ENCODE assay signal across 1 cellular context in genomic region chr10:59831658-59832503, GRCh38.
TF ChIP-seq lines count a peak whose summit lies in the region.

No MANE protein-coding gene starts in this region.

TF ChIP-seq in K562, 482 proteins besides CTCF, POLR2A, EP300 and RAD21 (continued from another document and continues in another):
- TF ChIP-seq PBX2 (CRISPR knock-in tag; IDR thresholded peaks at IDR 0.05; ENCODE audit: low read depth) = no peak
- peak; percentile 66 for TF ChIP-seq PBX2 (tag; conservative IDR thresholded peaks at IDR 0.05; ENCODE audit: low read depth)
- no peak for TF ChIP-seq PCBP2 (IDR thresholded peaks at IDR 0.05; ENCODE audit: low read depth, low read length, poor library complexity, severe bottlenecking)
- no peak for TF ChIP-seq NONO (IDR thresholded peaks at IDR 0.05; ENCODE audit: low read depth in 2 of 2, low read length in 1 of 2)
- TF ChIP-seq DPF2 (IDR thresholded peaks at IDR 0.05) = peak; percentile 55; the same call in 1 of the 2 replicates
- no peak for TF ChIP-seq NFATC3 (IDR thresholded peaks at IDR 0.05)
- no peak for TF ChIP-seq POLR2AphosphoS2 (IDR thresholded peaks at IDR 0.05; ENCODE audit: low read length)
- TF ChIP-seq FOXO4 (CRISPR knock-in tag; IDR thresholded peaks at IDR 0.05) = no peak
- no peak for TF ChIP-seq DIDO1 (tag; IDR thresholded peaks at IDR 0.05; ENCODE audit: low read depth)
- TF ChIP-seq CBFB (CRISPR knock-in tag; IDR thresholded peaks at IDR 0.05) = no peak
- TF ChIP-seq ZNF740 (CRISPR knock-in tag; IDR thresholded peaks at IDR 0.05) = no peak
- TF ChIP-seq ZNF740 (tag; IDR thresholded peaks at IDR 0.05) = no peak
- TF ChIP-seq PHF20 (IDR thresholded peaks at IDR 0.05; ENCODE audit: partially characterized antibody) = no peak
- TF ChIP-seq TAF7 (tag; IDR thresholded peaks at IDR 0.05) = no peak
- no peak for TF ChIP-seq GABPB1 (CRISPR knock-in tag; IDR thresholded peaks at IDR 0.05)
- no peak for TF ChIP-seq NBN (IDR thresholded peaks at IDR 0.05; ENCODE audit: low read depth)
- 0 out of 2 replicates have a peak, but pooled peaks have one; percentile 19 for TF ChIP-seq ZBTB17 (CRISPR knock-in tag; IDR thresholded peaks at IDR 0.05)
- TF ChIP-seq ATF2 (CRISPR knock-in tag; IDR thresholded peaks at IDR 0.05) = no peak
- no peak for TF ChIP-seq RBBP5 (IDR thresholded peaks at IDR 0.05; ENCODE audit: borderline replicate concordance, insufficient read depth, low read length, poor library complexity, severe bottlenecking)
- peak; percentile 55; the same call in 1 of the 2 replicates for TF ChIP-seq CREB5 (CRISPR knock-in tag; IDR thresholded peaks at IDR 0.05)
- TF ChIP-seq SMARCE1 (IDR thresholded peaks at IDR 0.05) = peak; percentile 80; the same call in 1 of the 2 replicates
- 0 out of 2 replicates have a peak, but pooled peaks have one; percentile 57 for TF ChIP-seq HMG20A (CRISPR knock-in tag; conservative IDR thresholded peaks at IDR 0.05)
- no peak for TF ChIP-seq SP1 (CRISPR knock-in tag; IDR thresholded peaks at IDR 0.05)
- no peak for TF ChIP-seq CLOCK (CRISPR knock-in tag; IDR thresholded peaks at IDR 0.05; ENCODE audit: borderline replicate concordance)
- no peak for TF ChIP-seq ATF7 (IDR thresholded peaks at IDR 0.05)
- no peak for TF ChIP-seq SREBF2 (CRISPR knock-in tag; IDR thresholded peaks at IDR 0.05)
- TF ChIP-seq BRCA1 (IDR thresholded peaks at IDR 0.05) = no peak
- no peak for TF ChIP-seq BRCA1 (CRISPR knock-in tag; IDR thresholded peaks at IDR 0.05)
- no peak for TF ChIP-seq SMAD2 (IDR thresholded peaks at IDR 0.05; ENCODE audit: low read depth, low read length)
- TF ChIP-seq HMBOX1 (IDR thresholded peaks at IDR 0.05) = 0 out of 2 replicates have a peak, but pooled peaks have one; percentile 2
- peak; percentile 97 for TF ChIP-seq MEIS2 (IDR thresholded peaks at IDR 0.05; ENCODE audit: partially characterized antibody)
- TF ChIP-seq SRF (CRISPR knock-in tag; IDR thresholded peaks at IDR 0.05) = no peak
- no peak for TF ChIP-seq ZHX1 (conservative IDR thresholded peaks at IDR 0.05; ENCODE audit: low read length)
- TF ChIP-seq IRF1 (CRISPR knock-in tag; IDR thresholded peaks at IDR 0.05; ENCODE audit: borderline replicate concordance) = no peak
